Comparison of ENCODE assay signal across 17 cellular contexts in the genomic region with DNA sequence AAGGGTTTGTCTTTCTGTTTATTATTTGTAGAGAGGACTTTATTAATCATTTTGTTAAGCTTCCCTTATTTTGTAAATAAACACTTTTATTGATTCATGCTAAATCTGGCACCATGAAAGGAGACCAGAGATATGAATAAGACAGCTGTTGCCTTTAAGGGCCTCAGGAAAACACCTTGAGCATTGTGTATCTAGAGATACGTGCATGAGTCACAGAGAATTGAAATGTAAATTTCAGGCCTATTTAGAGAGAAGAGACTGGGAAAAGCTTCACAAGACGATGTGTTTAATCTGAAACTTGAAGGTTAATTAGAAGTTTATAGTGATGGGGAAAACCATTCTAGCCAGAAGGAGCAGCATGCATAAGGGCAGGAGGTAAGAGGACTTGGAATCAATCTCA. TPM values are rescaled to one million over a fixed set of nuclear protein-coding genes. Genes with fewer than 3 reads are reported as not detected.
DNase-seq lines count a peak whose midpoint lies in the region; ATAC-seq and TF ChIP-seq lines count a peak whose summit lies in the region.
"Had no signal": no experiment of that assay in that cellular context is flagged by ENCODE, and none has a peak within 500 bp of the region (broad histone marks: within the 10 kb centered on the region; RNA-seq: fewer than 3 reads in every experiment).

No MANE protein-coding gene starts in this region.

- H4K20me1 ChIP-seq in smooth muscle cell (ENCODE audit: low read depth): peaks cover 20% of the 10 kb centered on the region

- peaks cover 8% of the 10 kb centered on the region for H3F3A ChIP-seq in smooth muscle cell (ENCODE audit: low read depth)

- no peak overlapping the region for H3K9ac ChIP-seq in NT2/D1 (ENCODE audit: insufficient read length, low read depth)
- no peak overlapping the region for H3K9ac ChIP-seq in smooth muscle cell (ENCODE audit: low read depth)

- H3K4me2 ChIP-seq in smooth muscle cell: no peak overlapping the region

- H3K4me1 Mint-ChIP-seq in activated CD4-positive, alpha-beta T cell treated with anti-CD3 and anti-CD28 coated beads for 36 hours: peaks cover 30% of the 10 kb centered on the region
- no peaks in the 10 kb centered on the region for H3K4me1 Mint-ChIP-seq in naive thymus-derived CD8-positive, alpha-beta T cell

- peak overlapping the region; percentile 4 for H3K27ac Mint-ChIP-seq in activated CD4-positive, alpha-beta T cell treated with anti-CD3 and anti-CD28 coated beads for 36 hours
- no peak overlapping the region for H3K27ac Mint-ChIP-seq in naive thymus-derived CD8-positive, alpha-beta T cell
- H3K27ac Mint-ChIP-seq: activated naive CD4-positive, alpha-beta T cell treated with anti-CD3 and anti-CD28 coated beads, Interleukin-2, amount 10 ng/mL, durations not matched to agents 7 days and 5 days; T-cell had no signal

- no peak overlapping the region for H3K4me3 ChIP-seq in NT2/D1 (ENCODE audit: insufficient read length, low read depth)
- H3K4me3 ChIP-seq in smooth muscle cell: no peak overlapping the region
- H3K4me3 ChIP-seq: colonic mucosa, tibial nerve had no signal

- POLR2A ChIA-PET in activated CD4-positive, alpha-beta T cell treated with anti-CD3 and anti-CD28 coated beads for 36 hours (lab: Charles Lee): interaction anchor here (0.6 kb wide), 1 partner anchor 1364 kb away, joined by 7 read pairs; no protein-coding TSS in a partner anchor
- POLR2A ChIA-PET in naive thymus-derived CD8-positive, alpha-beta T cell (lab: Charles Lee): no interaction called here

- H3K4me1 ChIP-seq in NT2/D1 (ENCODE audit: insufficient read depth, insufficient read length) (no peaks in the 10 kb centered on the region), smooth muscle cell (ENCODE audit: low read depth) (peaks cover 38% of the 10 kb centered on the region)
- H3K4me1 ChIP-seq: colonic mucosa had no signal

- TF ChIP-seq CTCF in smooth muscle cell (IDR thresholded peaks at IDR 0.05; ENCODE audit: borderline replicate concordance, insufficient read depth, poor library complexity, severe bottlenecking): no peak

- DNase-seq in activated CD4-positive, alpha-beta T cell treated with anti-CD3 and anti-CD28 coated beads for 36 hours: no peak
- DNase-seq in activated CD4-positive, alpha-beta T cell treated with anti-CD3 and anti-CD28 coated beads, Interleukin-2, amount 50 U/mL, for 48 hours: no peak
- DNase-seq in NT2/D1 (ENCODE audit: low read depth, low spot score): peak; percentile 16
- DNase-seq in smooth muscle cell (lab: John Stamatoyannopoulos, UW; ENCODE audit: unreplicated experiment): no peak
- no peak for DNase-seq in naive thymus-derived CD8-positive, alpha-beta T cell
- DNase-seq in NCI-H1105 (lab: John Stamatoyannopoulos, UW): no peak
- DNase-seq: activated naive CD4-positive, alpha-beta T cell treated with anti-CD3 and anti-CD28 coated beads, Interleukin-2, amount 10 ng/mL, durations not matched to agents 7 days and 5 days; colonic mucosa; islet precursor cell; naive thymus-derived CD4-positive, alpha-beta T cell; NCI-H187 treated with DMSO at 0.1 percent for 48 hours; OCI-M1; T-cell had no signal

- H3K27ac ChIP-seq in smooth muscle cell (ENCODE audit: low read depth): peak overlapping the region; percentile 92
- H3K27ac ChIP-seq: colonic mucosa, tibial nerve had no signal

- H3K79me2 ChIP-seq in smooth muscle cell (ENCODE audit: low read depth): peaks cover 33% of the 10 kb centered on the region

- H3K27me3 ChIP-seq in NT2/D1 (ENCODE audit: insufficient read depth, insufficient read length) (no peaks in the 10 kb centered on the region), smooth muscle cell (ENCODE audit: low read depth) (no peaks in the 10 kb centered on the region)
- H3K27me3 ChIP-seq: colonic mucosa, tibial nerve had no signal

- peak; percentile 76 for ATAC-seq in activated CD4-positive, alpha-beta T cell treated with anti-CD3 and anti-CD28 coated beads for 36 hours
- ATAC-seq in HG02642 (IDR thresholded peaks at IDR 0.05; ENCODE audit: poor library complexity, unreplicated experiment): peak; percentile 36
- no peak for ATAC-seq in naive thymus-derived CD8-positive, alpha-beta T cell
- no peak for ATAC-seq in HG02970 (IDR thresholded peaks at IDR 0.05; ENCODE audit: low FRiP score, unreplicated experiment)
- ATAC-seq: naive thymus-derived CD4-positive, alpha-beta T cell; T-cell had no signal

- H3K27me3 Mint-ChIP-seq in activated CD4-positive, alpha-beta T cell treated with anti-CD3 and anti-CD28 coated beads for 36 hours: no peaks in the 10 kb centered on the region
- H3K27me3 Mint-ChIP-seq in naive thymus-derived CD8-positive, alpha-beta T cell: no peaks in the 10 kb centered on the region
- H3K27me3 Mint-ChIP-seq: activated naive CD4-positive, alpha-beta T cell treated with anti-CD3 and anti-CD28 coated beads, Interleukin-2, amount 10 ng/mL, durations not matched to agents 7 days and 5 days; naive thymus-derived CD4-positive, alpha-beta T cell; T-cell had no signal

- no peak overlapping the region for H2AFZ ChIP-seq in smooth muscle cell (ENCODE audit: low read depth)

- CTCF ChIA-PET in activated CD4-positive, alpha-beta T cell treated with anti-CD3 and anti-CD28 coated beads for 36 hours (lab: Charles Lee): interaction anchor here (0.8 kb wide), 1 partner anchor 21 kb away, joined by 4 read pairs; no protein-coding TSS in a partner anchor

- 73% methylated on average over 2 of the region's 2 CpGs for WGBS in smooth muscle cell (ENCODE audit: low lambda C conversion rate)

- peaks cover 13% of the 10 kb centered on the region for H3K36me3 Mint-ChIP-seq in activated CD4-positive, alpha-beta T cell treated with anti-CD3 and anti-CD28 coated beads for 36 hours (ENCODE audit: low read depth)
- no peaks in the 10 kb centered on the region for H3K36me3 Mint-ChIP-seq in naive thymus-derived CD8-positive, alpha-beta T cell
- H3K36me3 Mint-ChIP-seq: activated naive CD4-positive, alpha-beta T cell treated with anti-CD3 and anti-CD28 coated beads, Interleukin-2, amount 10 ng/mL, durations not matched to agents 7 days and 5 days had no signal

- no peak overlapping the region for H3K4me3 Mint-ChIP-seq in activated CD4-positive, alpha-beta T cell treated with anti-CD3 and anti-CD28 coated beads for 36 hours
- no peak overlapping the region for H3K4me3 Mint-ChIP-seq in naive thymus-derived CD8-positive, alpha-beta T cell
- H3K4me3 Mint-ChIP-seq: activated naive CD4-positive, alpha-beta T cell treated with anti-CD3 and anti-CD28 coated beads, Interleukin-2, amount 10 ng/mL, durations not matched to agents 7 days and 5 days; naive thymus-derived CD4-positive, alpha-beta T cell; T-cell had no signal

- H3K9me3 Mint-ChIP-seq in activated CD4-positive, alpha-beta T cell treated with anti-CD3 and anti-CD28 coated beads for 36 hours (ENCODE audit: low read depth): no peaks in the 10 kb centered on the region
- H3K9me3 Mint-ChIP-seq in naive thymus-derived CD8-positive, alpha-beta T cell: peaks cover 0 to 3% (median 0%) of the 10 kb centered on the region in 9 donors
- H3K9me3 Mint-ChIP-seq: activated naive CD4-positive, alpha-beta T cell treated with anti-CD3 and anti-CD28 coated beads, Interleukin-2, amount 10 ng/mL, durations not matched to agents 7 days and 5 days; T-cell had no signal

- H3K36me3 ChIP-seq in NT2/D1 (ENCODE audit: insufficient read depth, insufficient read length, low read length) (peaks cover 46% of the 10 kb centered on the region), smooth muscle cell (ENCODE audit: low read depth) (peaks cover 36% of the 10 kb centered on the region)
- H3K36me3 ChIP-seq: colonic mucosa had no signal

- intact Hi-C loops in activated CD4-positive, alpha-beta T cell treated with anti-CD3 and anti-CD28 coated beads for 36 hours (cut with DNase I, micrococcal nuclease): no loop called here

- no peaks in the 10 kb centered on the region for H3K9me3 ChIP-seq in NT2/D1 (ENCODE audit: insufficient read depth, low read length)
- H3K9me3 ChIP-seq in smooth muscle cell (replicated peaks; ENCODE audit: low read depth): no peaks in the 10 kb centered on the region
- H3K9me3 ChIP-seq: colonic mucosa, tibial nerve had no signal

RNA-seq across cellular contexts. Expression of gene UTS2B, which starts 28.6 kb away (rescaled TPM):
- not detected for total RNA-seq in activated CD4-positive, alpha-beta T cell treated with anti-CD3 and anti-CD28 coated beads for 36 hours
- 0.13 and 1.1 TPM in 2 replicates for total RNA-seq in smooth muscle cell
- polyA plus RNA-seq in smooth muscle cell: 0.56 TPM in 1 of 2 replicates, not detected in the other
- total RNA-seq in naive thymus-derived CD8-positive, alpha-beta T cell: not detected
- polyA plus RNA-seq in naive thymus-derived CD8-positive, alpha-beta T cell: not detected
- total RNA-seq: A172 had no signal
- polyA plus RNA-seq: naive thymus-derived CD4-positive, alpha-beta T cell had no signal

RNA-seq across cellular contexts. Expression of gene CCDC50, which starts 29.7 kb away (rescaled TPM):
- 10 to 100 TPM; 26.5 to 27.2 TPM for total RNA-seq in activated CD4-positive, alpha-beta T cell treated with anti-CD3 and anti-CD28 coated beads for 36 hours
- total RNA-seq in smooth muscle cell: 53.9 and 58.7 TPM in 2 replicates
- 31.7 and 42.9 TPM in 2 replicates for polyA plus RNA-seq in smooth muscle cell
- 1 to 10 TPM; 3.2 to 4.4 TPM for total RNA-seq in naive thymus-derived CD8-positive, alpha-beta T cell
- under 1 TPM; 0.80 to 0.99 (median 0.99) TPM for polyA plus RNA-seq in naive thymus-derived CD8-positive, alpha-beta T cell

Comparison
In these comparisons a context has a peak if more than half of its experiments do, and no peak if none do; other contexts are left out.
1. ATAC-seq: peak in activated CD4-positive, alpha-beta T cell treated with anti-CD3 and anti-CD28 coated beads for 36 hours (single experiment) and HG02642 (single experiment); none in naive thymus-derived CD8-positive, alpha-beta T cell (0 of 2) and HG02970 (single experiment).
2. RNA of gene CCDC50, which starts 29.7 kb away (total RNA-seq): 53.9 to 58.7 TPM in smooth muscle cell and 26.5 to 27.2 TPM in activated CD4-positive, alpha-beta T cell treated with anti-CD3 and anti-CD28 coated beads for 36 hours; 3.2 to 4.4 TPM in naive thymus-derived CD8-positive, alpha-beta T cell; every median in the first group is over 4 times any median in the second.